ENCODE assay signal across 8 cellular contexts in genomic region chr21:41361786-41362604, GRCh38. TPM values are rescaled to one million over a fixed set of nuclear protein-coding genes. Genes with fewer than 3 reads are reported as not detected.
A peak's percentile ranks its signal among the peaks of the same experiment; 100 is the strongest.
DNase-seq lines count a peak whose midpoint lies in the region; ATAC-seq and TF ChIP-seq lines count a peak whose summit lies in the region.

A gene with protein sequence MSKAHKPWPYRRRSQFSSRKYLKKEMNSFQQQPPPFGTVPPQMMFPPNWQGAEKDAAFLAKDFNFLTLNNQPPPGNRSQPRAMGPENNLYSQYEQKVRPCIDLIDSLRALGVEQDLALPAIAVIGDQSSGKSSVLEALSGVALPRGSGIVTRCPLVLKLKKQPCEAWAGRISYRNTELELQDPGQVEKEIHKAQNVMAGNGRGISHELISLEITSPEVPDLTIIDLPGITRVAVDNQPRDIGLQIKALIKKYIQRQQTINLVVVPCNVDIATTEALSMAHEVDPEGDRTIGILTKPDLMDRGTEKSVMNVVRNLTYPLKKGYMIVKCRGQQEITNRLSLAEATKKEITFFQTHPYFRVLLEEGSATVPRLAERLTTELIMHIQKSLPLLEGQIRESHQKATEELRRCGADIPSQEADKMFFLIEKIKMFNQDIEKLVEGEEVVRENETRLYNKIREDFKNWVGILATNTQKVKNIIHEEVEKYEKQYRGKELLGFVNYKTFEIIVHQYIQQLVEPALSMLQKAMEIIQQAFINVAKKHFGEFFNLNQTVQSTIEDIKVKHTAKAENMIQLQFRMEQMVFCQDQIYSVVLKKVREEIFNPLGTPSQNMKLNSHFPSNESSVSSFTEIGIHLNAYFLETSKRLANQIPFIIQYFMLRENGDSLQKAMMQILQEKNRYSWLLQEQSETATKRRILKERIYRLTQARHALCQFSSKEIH (plus strand): TSS chr21:41362027. CDS start chr21:41376907, 14,880 bp downstream.

- peak; percentile 92 for DNase-seq in AG10803 (ENCODE audit: low read depth)
- DNase-seq in UCSD-AML1 (lab: John Stamatoyannopoulos, UW; ENCODE audit: unreplicated experiment) = peak; percentile 75
- DNase-seq in central memory CD8-positive, alpha-beta T cell (ENCODE audit: low spot score in 2 of 2) = peak; percentile 68 to 85
- peak; percentile 28 to 64 for DNase-seq in stimulated activated CD8-positive, alpha-beta memory T cell treated with anti-CD3 and anti-CD28 coated beads, Interleukin-7, amount 100 ng/mL, for 48 hours (ENCODE audit: extremely low read depth in 1 of 2, low read depth in 1 of 2)
- DNase-seq in NCI-H446 (lab: John Stamatoyannopoulos, UW) = no peak

- no peaks in the 10 kb centered on the region for H3K9me3 ChIP-seq in mononuclear cell (ENCODE audit: low read depth, low read length)

- no peaks in the 10 kb centered on the region for H3K27me3 Mint-ChIP-seq in central memory CD8-positive, alpha-beta T cell

- H3K4me3 ChIP-seq in AG10803 (ENCODE audit: low read length) = peak within 1 kb of the TSS; percentile 63
- peak within 1 kb of the TSS; percentile 64 for H3K4me3 ChIP-seq in mononuclear cell (ENCODE audit: low read length)

- H3K36me3 Mint-ChIP-seq in central memory CD8-positive, alpha-beta T cell (ENCODE audit: insufficient read depth) = peaks cover 31% of the 10 kb centered on the region

- no peaks in the 10 kb centered on the region for H3K27me3 ChIP-seq in mononuclear cell (ENCODE audit: insufficient read depth, low read length)

- TF ChIP-seq CTCF in AG10803 (conservative IDR thresholded peaks at IDR 0.05; ENCODE audit: low read length) = no peak

- peak; percentile 55 for ATAC-seq in HG03520 (IDR thresholded peaks at IDR 0.05; ENCODE audit: unreplicated experiment)
- peak; percentile 85 for ATAC-seq in central memory CD8-positive, alpha-beta T cell (replicated peaks; ENCODE audit: extremely low read depth, poor library complexity, severe bottlenecking)

- peak within 1 kb of the TSS; percentile 93 for H3K4me3 Mint-ChIP-seq in central memory CD8-positive, alpha-beta T cell

- H3K4me1 Mint-ChIP-seq in central memory CD8-positive, alpha-beta T cell = peaks cover 46% of the 10 kb centered on the region

- H3K4me1 ChIP-seq in mononuclear cell (ENCODE audit: insufficient read depth, low read length) = peaks cover 55% of the 10 kb centered on the region

- peak; percentile 72 for TF ChIP-seq POLR2A in GM19193 (IDR thresholded peaks at IDR 0.05; ENCODE audit: extremely low read depth, insufficient read depth, insufficient read length)

- H3K27ac Mint-ChIP-seq in central memory CD8-positive, alpha-beta T cell (ENCODE audit: low read depth) = peak within 1 kb of the TSS; percentile 100

- no peaks in the 10 kb centered on the region for H3K9me3 Mint-ChIP-seq in central memory CD8-positive, alpha-beta T cell

RNA-seq across cellular contexts. Expression of the gene that starts here (rescaled TPM):
- total RNA-seq in mononuclear cell = 32.6 TPM

Comparison
In these comparisons a context has a peak if more than half of its experiments do, and no peak if none do; other contexts are left out.
1. DNase-seq: peak in AG10803 (single experiment), UCSD-AML1 (single experiment), central memory CD8-positive, alpha-beta T cell (2 of 2) and stimulated activated CD8-positive, alpha-beta memory T cell treated with anti-CD3 and anti-CD28 coated beads, Interleukin-7, amount 100 ng/mL, for 48 hours (2 of 2); none in NCI-H446 (0 of 2).